Comparison of ENCODE assay signal across 31 cellular contexts in genomic region chr12:93966516-93967133, GRCh38.
DNase-seq lines count a peak whose midpoint lies in the region; ATAC-seq, FAIRE-seq and TF ChIP-seq lines count a peak whose summit lies in the region.
"Had no signal": no experiment of that assay in that cellular context is flagged by ENCODE, and none has a peak within 500 bp of the region (broad histone marks: within the 10 kb centered on the region; RNA-seq: fewer than 3 reads in every experiment).

No MANE protein-coding gene starts in this region.

- H4K20me1 ChIP-seq in HepG2 (ENCODE audit: insufficient read depth, low read length) (no peaks in the 10 kb centered on the region), K562 (replicated peaks; ENCODE audit: control insufficient read depth, insufficient read depth, low read length) (no peaks in the 10 kb centered on the region)
- H4K20me1 ChIP-seq: BLaER1; BLaER1 treated with 17β-estradiol and CSF1 and Interleukin-3, amounts not matched to agents 10 nM and 100 nM had no signal

- TF ChIP-seq RAD21 in HepG2 (CRISPR knock-in tag; IDR thresholded peaks at IDR 0.05) (no peak), K562 (CRISPR knock-in tag; conservative IDR thresholded peaks at IDR 0.05 in 1 of 2, IDR thresholded peaks at IDR 0.05 in 1 of 2) (no peak)

- H3K4me3 ChIP-seq in HepG2 (replicated peaks in 1 of 3; ENCODE audit: insufficient read depth in 1 of 3, low read depth in 2 of 3, low read length in 3 of 3) (no peak overlapping the region), right lobe of liver (no peak overlapping the region), HEK293 (ENCODE audit: low read depth, low read length) (no peak overlapping the region), K562 (no peak overlapping the region)
- H3K4me3 ChIP-seq: A549; BLaER1; BLaER1 treated with 17β-estradiol and CSF1 and Interleukin-3, amounts not matched to agents 10 nM and 100 nM had no signal

- no peak for FAIRE-seq in HepG2 (lab: Jason Lieb, UNC)
- no peak for FAIRE-seq in K562 (lab: Jason Lieb, UNC)
- FAIRE-seq: A204.1, A549, D721Med had no signal

- no peak for DNase-seq in HepG2 (ENCODE audit: low spot score)
- no peak for DNase-seq in right lobe of liver
- DNase-seq in K562 (ENCODE audit: extremely low read depth in 1 of 4, low spot score in 3 of 4), result no peak
- no peak for DNase-seq in 8988T
- DNase-seq in medulla oblongata (ENCODE audit: extremely low spot score), result no peak
- DNase-seq: ACHN; AML-193; BE2C; C1 segment of cervical spinal cord; Caco-2; Calu3; CD4-positive, alpha-beta T cell; CD4-positive, CD25-positive, alpha-beta regulatory T cell; CD8-positive, alpha-beta memory T cell; CD8-positive, alpha-beta T cell; COR-L47; DMS 273 treated with DMSO at 0.1 percent for 48 hours; DMS153; DMS53; DMS79; DMS79 treated with DMSO at 0.1 percent for 48 hours; DND-41; EL had no signal

- WGBS in HepG2 (ENCODE audit: low lambda C conversion rate), result 91% methylated on average over 1 of the region's 1 CpG
- 100% methylated on average over 1 of the region's 1 CpG for WGBS in right lobe of liver (ENCODE audit: insufficient coverage, low coverage, low lambda C conversion rate, missing lambda C conversion rate)
- no CpG with 5 or more reads among the region's 1 CpG for WGBS in K562 (ENCODE audit: insufficient coverage, low coverage, missing lambda C conversion rate)

- H3K27me3 ChIP-seq in HepG2 (ENCODE audit: control insufficient read depth in 1 of 2, insufficient read depth in 2 of 2, low read length in 2 of 2) (peaks cover 0 to 5% of the 10 kb centered on the region in 2 experiments; a peak in 2 of 5 replicates), right lobe of liver (no peaks in the 10 kb centered on the region), K562 (ENCODE audit: control insufficient read depth in 2 of 2, insufficient read depth in 2 of 2, low read length in 2 of 2) (no peaks in the 10 kb centered on the region)
- H3K27me3 ChIP-seq: BE2C; BLaER1; BLaER1 treated with 17β-estradiol and CSF1 and Interleukin-3, amounts not matched to agents 10 nM and 100 nM had no signal

- H3K4me2 ChIP-seq in HepG2 (ENCODE audit: low read depth, low read length) (no peak overlapping the region), K562 (ENCODE audit: insufficient read depth, low read length) (no peak overlapping the region)
- H3K4me2 ChIP-seq: A549; BLaER1; BLaER1 treated with 17β-estradiol and CSF1 and Interleukin-3, amounts not matched to agents 10 nM and 100 nM had no signal

- H3K9me1 ChIP-seq in K562 (ENCODE audit: control insufficient read depth, insufficient read depth, low read length), result no peaks in the 10 kb centered on the region

- TF ChIP-seq EP300 in HepG2 (IDR thresholded peaks at IDR 0.05; ENCODE audit: low read depth in 2 of 2, low read length in 2 of 2), result no peak
- no peak for TF ChIP-seq EP300 in HepG2 (CRISPR knock-in tag; IDR thresholded peaks at IDR 0.05; ENCODE audit: borderline replicate concordance)
- TF ChIP-seq EP300 in K562 (IDR thresholded peaks at IDR 0.05; ENCODE audit: low read length), result no peak

- H3K9me3 ChIP-seq in HepG2 (ENCODE audit: low read length), result peaks cover 5% of the 10 kb centered on the region; the same call in 1 of the 2 replicates
- H3K9me3 ChIP-seq in right lobe of liver, result peaks cover 0 to 3% (median 0%) of the 10 kb centered on the region in 4 donors
- H3K9me3 ChIP-seq in HEK293 (ENCODE audit: control insufficient read depth, insufficient read depth, low read depth, low read length), result no peaks in the 10 kb centered on the region
- H3K9me3 ChIP-seq in K562 (replicated peaks; ENCODE audit: control insufficient read depth, insufficient read depth, low read depth, low read length), result no peaks in the 10 kb centered on the region; the same call in 1 of the 2 replicates
- H3K9me3 ChIP-seq: BE2C, Caco-2 had no signal

- intact Hi-C loops in HepG2 (cut with micrococcal nuclease; ENCODE audit: unreplicated experiment) (no loop called here), right lobe of liver (cut with DNase I) (no loop called here), K562 (cut with micrococcal nuclease) (no loop called here)

- H3K9ac ChIP-seq in HepG2 (ENCODE audit: insufficient read depth, low read depth, low read length), result no peak overlapping the region
- H3K9ac ChIP-seq in K562 (ENCODE audit: insufficient read depth in 1 of 2, low read depth in 2 of 2, low read length in 2 of 2), result no peak overlapping the region
- H3K9ac ChIP-seq: BLaER1; BLaER1 treated with 17β-estradiol and CSF1 and Interleukin-3, amounts not matched to agents 10 nM and 100 nM had no signal

- no peaks in the 10 kb centered on the region for H3K4me1 ChIP-seq in HepG2 (ENCODE audit: insufficient read depth, low read length)
- H3K4me1 ChIP-seq in right lobe of liver, result no peaks in the 10 kb centered on the region
- H3K4me1 ChIP-seq in HEK293 (ENCODE audit: control insufficient read depth, insufficient read depth, low read length), result no peaks in the 10 kb centered on the region
- H3K4me1 ChIP-seq in K562 (replicated peaks in 1 of 2; ENCODE audit: control insufficient read depth in 2 of 2, insufficient read depth in 2 of 2, low read length in 2 of 2), result peaks cover 0 to 7% of the 10 kb centered on the region in 2 experiments; a peak in 1 of 5 replicates
- H3K4me1 ChIP-seq: A549, BE2C, Caco-2 had no signal

- no TSS peak for BruUV-seq in HepG2 (replicated peaks; lab: Mats Ljungman, UMichigan)
- BruUV-seq in K562 (replicated peaks; lab: Mats Ljungman, UMichigan), result no TSS peak

- H3K36me3 ChIP-seq in HepG2 (replicated peaks in 1 of 2; ENCODE audit: control insufficient read depth in 1 of 2, insufficient read depth in 2 of 2, low read length in 2 of 2) (no peaks in the 10 kb centered on the region), right lobe of liver (no peaks in the 10 kb centered on the region), HEK293 (ENCODE audit: control insufficient read depth in 2 of 2, insufficient read depth in 1 of 2, low read length in 2 of 2) (no peaks in the 10 kb centered on the region), K562 (ENCODE audit: control insufficient read depth, insufficient read depth, low read length) (no peaks in the 10 kb centered on the region)
- H3K36me3 ChIP-seq: BE2C; BLaER1; BLaER1 treated with 17β-estradiol and CSF1 and Interleukin-3, amounts not matched to agents 10 nM and 100 nM had no signal

- in situ Hi-C loops in HepG2 (cut with HindIII; ENCODE audit: extremely low pct_ligation_motif_present, low pct_unique_long_range_greater_than_20kb), result no loop called here
- in situ Hi-C loops in K562 (cut with MboI), result no loop called here

- CTCF ChIA-PET in HepG2 (lab: Yijun Ruan, JAX; ENCODE audit: low intra/inter-chr PET ratio, low total read pairs), result no interaction called here
- CTCF ChIA-PET in HEK293 (lab: Yijun Ruan, JAX), result no interaction called here
- CTCF ChIA-PET in K562 (lab: Yijun Ruan, JAX; ENCODE audit: low intra/inter-chr PET ratio), result no interaction called here

- TF ChIP-seq POLR2A in HepG2 (IDR thresholded peaks at IDR 0.05; ENCODE audit: insufficient read depth in 1 of 2, low read depth in 2 of 2, low read length in 2 of 2) (no peak), right lobe of liver (IDR thresholded peaks at IDR 0.05) (no peak), K562 (conservative IDR thresholded peaks at IDR 0.05) (no peak)

- POLR2A ChIA-PET in HepG2 (lab: Yijun Ruan, JAX), result no interaction called here
- POLR2A ChIA-PET in HEK293 (lab: Yijun Ruan, JAX), result no interaction called here
- POLR2A ChIA-PET in K562 (lab: Yijun Ruan, JAX), result no interaction called here

- no peaks in the 10 kb centered on the region for H3K79me2 ChIP-seq in HepG2 (ENCODE audit: insufficient read depth, low read length)
- H3K79me2 ChIP-seq in K562 (ENCODE audit: control insufficient read depth, insufficient read depth, low read length), result no peaks in the 10 kb centered on the region

- H3K27ac ChIP-seq in HepG2 (ENCODE audit: extremely low read length, insufficient read depth, low read length), result no peak overlapping the region
- no peak overlapping the region for H3K27ac ChIP-seq in right lobe of liver
- no peak overlapping the region for H3K27ac ChIP-seq in HEK293 (ENCODE audit: extremely low read depth, low read depth, low read length)
- no peak overlapping the region for H3K27ac ChIP-seq in K562 (ENCODE audit: extremely low read depth, low read depth, low read length)
- H3K27ac ChIP-seq: 22Rv1; A549; BLaER1; BLaER1 treated with 17β-estradiol and CSF1 and Interleukin-3, amounts not matched to agents 10 nM and 100 nM; C4-2B had no signal

- H2AFZ ChIP-seq in HepG2 (ENCODE audit: low read length) (no peak overlapping the region), K562 (ENCODE audit: low read depth, low read length) (no peak overlapping the region)

- ATAC-seq in HepG2 (no peak), right lobe of liver (no peak), K562 (no peak)
- ATAC-seq: A549; CD8-positive, alpha-beta T cell had no signal

- no peak for TF ChIP-seq CTCF in HepG2 (CRISPR knock-in tag; IDR thresholded peaks at IDR 0.05)
- no peak for TF ChIP-seq CTCF in right lobe of liver (IDR thresholded peaks at IDR 0.05)
- TF ChIP-seq CTCF in HEK293 (tag by site-specific recombination; IDR thresholded peaks at IDR 0.05), result no peak
- TF ChIP-seq CTCF in K562 (IDR thresholded peaks at IDR 0.05 in 2 of 3, conservative IDR thresholded peaks at IDR 0.05 in 1 of 3; ENCODE audit: insufficient read depth in 2 of 3, low read depth in 1 of 3, low read length in 3 of 3), result no peak

TF ChIP-seq in HepG2, 621 proteins besides CTCF, POLR2A, EP300 and RAD21 (continues in another document):
- peak; percentile 74 for TF ChIP-seq HNRNPK (IDR thresholded peaks at IDR 0.05; ENCODE audit: low read depth, low read length, poor library complexity, severe bottlenecking)
- TF ChIP-seq HOXD1 (CRISPR knock-in tag; IDR thresholded peaks at IDR 0.05), result no peak
- no peak for TF ChIP-seq ZNF850 (CRISPR knock-in tag; conservative IDR thresholded peaks at IDR 0.05)
- TF ChIP-seq ZNF326 (CRISPR knock-in tag; IDR thresholded peaks at IDR 0.05; ENCODE audit: borderline replicate concordance), result no peak
- no peak for TF ChIP-seq POLR2AphosphoS2 (IDR thresholded peaks at IDR 0.05; ENCODE audit: low read depth, low read length)

TF ChIP-seq in HEK293, 187 proteins besides CTCF, POLR2A, EP300 and RAD21 (continues in another document):
- TF ChIP-seq ZNF830 (tag by site-specific recombination; IDR thresholded peaks at IDR 0.05; ENCODE audit: low read depth), result no peak
- TF ChIP-seq ZNF366 (tag by site-specific recombination; conservative IDR thresholded peaks at IDR 0.05), result peak; percentile 85
- TF ChIP-seq ZNF302 (tag by site-specific recombination; IDR thresholded peaks at IDR 0.05; ENCODE audit: low read depth), result no peak
- no peak for TF ChIP-seq ZNF776 (tag by site-specific recombination; IDR thresholded peaks at IDR 0.05; ENCODE audit: borderline replicate concordance)
- TF ChIP-seq MEIS1 (CRISPR knock-in tag; IDR thresholded peaks at IDR 0.05; ENCODE audit: borderline replicate concordance), result no peak

TF ChIP-seq in K562, 482 proteins besides CTCF, POLR2A, EP300 and RAD21:
- TF ChIP-seq MEF2A (IDR thresholded peaks at IDR 0.05; ENCODE audit: control insufficient read depth, low read depth, low read length) (no peak), PCBP2 (IDR thresholded peaks at IDR 0.05; ENCODE audit: low read depth, low read length, poor library complexity, severe bottlenecking) (peak; percentile 51)
TF ChIP-seq in K562: peak in this region for 1.

Comparison
In these comparisons a context has a peak if more than half of its experiments do, and no peak if none do; other contexts are left out.
1. Of the 241 proteins assayed by ChIP-seq in both HepG2 and K562: peak only in HepG2: HNRNPK; only in K562: none; in both: PCBP2; in neither: 239.